ENCODE assay signal across 9 cellular contexts in the genomic region with DNA sequence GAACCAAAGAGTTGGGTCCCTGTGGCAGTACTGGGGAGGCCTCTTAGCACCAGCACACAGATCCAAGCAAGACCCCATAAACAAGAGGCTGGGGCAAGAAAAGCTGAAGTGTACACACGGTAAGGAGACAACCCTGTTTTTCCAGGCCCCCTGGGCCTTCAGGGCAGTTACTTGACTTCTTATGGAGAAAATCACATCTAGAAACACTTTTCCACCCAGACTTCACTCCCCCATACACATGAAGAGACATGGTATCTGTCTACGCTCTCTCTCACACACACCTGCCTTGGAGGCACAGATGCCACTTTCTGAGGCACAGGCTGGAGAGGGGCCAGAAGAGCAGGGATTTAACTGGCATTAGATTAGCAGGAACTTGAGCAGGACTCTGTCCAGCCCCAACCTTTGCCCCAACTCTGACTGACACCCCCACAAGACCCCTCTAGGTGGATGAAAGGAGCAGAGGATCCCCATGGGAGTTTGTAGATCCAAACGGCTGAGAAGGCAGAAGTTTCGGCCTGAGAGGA. TPM values are rescaled to one million over a fixed set of nuclear protein-coding genes. Genes with fewer than 3 reads are reported as not detected.
DNase-seq lines count a peak whose midpoint lies in the region; ATAC-seq and TF ChIP-seq lines count a peak whose summit lies in the region.
"Had no signal": no experiment of that assay in that cellular context is flagged by ENCODE, and none has a peak within 500 bp of the region (broad histone marks: within the 10 kb centered on the region; RNA-seq: fewer than 3 reads in every experiment).

No MANE protein-coding gene starts in this region.

- no peaks in the 10 kb centered on the region for H3K36me3 ChIP-seq in breast epithelium
- peaks cover 5% of the 10 kb centered on the region for H3K36me3 ChIP-seq in mucosa of stomach (ENCODE audit: control insufficient read depth, insufficient read depth, low read length)

- DNase-seq in HL-60 (ENCODE audit: low read depth in 1 of 2, low spot score in 1 of 2): no peak
- no peak for DNase-seq in breast epithelium (ENCODE audit: low spot score in 2 of 2)
- no peak for DNase-seq in mesenteric fat pad (ENCODE audit: low spot score)
- no peak for DNase-seq in AG20443 (ENCODE audit: low spot score)
- no peak for DNase-seq in activated effector memory CD4-positive, alpha-beta T cell treated with Interleukin-2 at 50 U/mL for 16 hours
- DNase-seq: activated gamma-delta T cell had no signal

- intact Hi-C loops in breast epithelium (cut with DNase I; ENCODE audit: low total_unique reads): no loop called here

- H3K9me3 ChIP-seq in breast epithelium (no peaks in the 10 kb centered on the region), mucosa of stomach (ENCODE audit: control insufficient read depth, low read length) (no peaks in the 10 kb centered on the region)

- TF ChIP-seq CTCF in 22Rv1 (IDR thresholded peaks at IDR 0.05) (no peak), HL-60 (IDR thresholded peaks at IDR 0.05; ENCODE audit: insufficient read depth, low read length) (no peak), breast epithelium (IDR thresholded peaks at IDR 0.05) (no peak)

- H3K4me3 ChIP-seq in HL-60 (replicated peaks; ENCODE audit: insufficient read depth, low read length) (peak overlapping the region; percentile 89), breast epithelium (peak overlapping the region; percentile 74 to 96 (median 86)), mucosa of stomach (ENCODE audit: low read length) (peak overlapping the region; percentile 57)

- H3K4me1 ChIP-seq in breast epithelium (peaks cover 6 to 18% of the 10 kb centered on the region in 2 donors), mucosa of stomach (ENCODE audit: control insufficient read depth, insufficient read depth, low read length) (peaks cover 53% of the 10 kb centered on the region)

- no peaks in the 10 kb centered on the region for H3K27me3 ChIP-seq in HL-60 (ENCODE audit: insufficient read depth, poor library complexity, severe bottlenecking)
- no peaks in the 10 kb centered on the region for H3K27me3 ChIP-seq in breast epithelium
- H3K27me3 ChIP-seq in mucosa of stomach (ENCODE audit: control insufficient read depth, insufficient read depth, low read length): no peaks in the 10 kb centered on the region

- H3K27ac ChIP-seq in 22Rv1: peak overlapping the region; percentile 86
- H3K27ac ChIP-seq in HL-60 (replicated peaks): no peak overlapping the region; the same call in 1 of the 2 replicates
- H3K27ac ChIP-seq in breast epithelium: peak overlapping the region; percentile 89 to 99

- ATAC-seq in HG03354 (IDR thresholded peaks at IDR 0.05; ENCODE audit: poor library complexity, severe bottlenecking, unreplicated experiment): no peak

- H3K9ac ChIP-seq in mucosa of stomach (ENCODE audit: low read length): peak overlapping the region; percentile 75

- no peak for TF ChIP-seq POLR2A in breast epithelium (IDR thresholded peaks at IDR 0.05)

RNA-seq across cellular contexts. Expression of gene CERS2, which starts 2.2 kb away (rescaled TPM):
- total RNA-seq in breast epithelium (100 to 1,000 TPM; 121 to 131 (median 128) TPM), mesenteric fat pad (159 TPM)

RNA-seq across cellular contexts. Expression of gene ANXA9, which starts 9.6 kb away (rescaled TPM):
- total RNA-seq in breast epithelium (10 to 100 TPM in 1 of 3 donors, 1 to 10 TPM in 1, not detected in 1; 3.6 to 13.0 TPM), mesenteric fat pad (0.48 TPM)

RNA-seq across cellular contexts. Expression of gene MINDY1, which starts 34.2 kb away (rescaled TPM):
- total RNA-seq in breast epithelium (10 to 100 TPM; 26.2 to 33.5 (median 26.5) TPM), mesenteric fat pad (18.6 TPM)

RNA-seq across cellular contexts. Expression of gene PRUNE1, which starts 35.8 kb away (rescaled TPM):
- 10 to 100 TPM; 21.6 to 34.1 (median 32.8) TPM for total RNA-seq in breast epithelium
- 14.4 TPM for total RNA-seq in mesenteric fat pad

RNA-seq across cellular contexts. Expression of gene SETDB1, which starts 46.3 kb away (rescaled TPM):
- total RNA-seq in breast epithelium: 10 to 100 TPM; 33.4 to 44.6 (median 41.0) TPM
- 32.3 TPM for total RNA-seq in mesenteric fat pad
